ENCODE assay signal across 1 cellular context in the genomic region with DNA sequence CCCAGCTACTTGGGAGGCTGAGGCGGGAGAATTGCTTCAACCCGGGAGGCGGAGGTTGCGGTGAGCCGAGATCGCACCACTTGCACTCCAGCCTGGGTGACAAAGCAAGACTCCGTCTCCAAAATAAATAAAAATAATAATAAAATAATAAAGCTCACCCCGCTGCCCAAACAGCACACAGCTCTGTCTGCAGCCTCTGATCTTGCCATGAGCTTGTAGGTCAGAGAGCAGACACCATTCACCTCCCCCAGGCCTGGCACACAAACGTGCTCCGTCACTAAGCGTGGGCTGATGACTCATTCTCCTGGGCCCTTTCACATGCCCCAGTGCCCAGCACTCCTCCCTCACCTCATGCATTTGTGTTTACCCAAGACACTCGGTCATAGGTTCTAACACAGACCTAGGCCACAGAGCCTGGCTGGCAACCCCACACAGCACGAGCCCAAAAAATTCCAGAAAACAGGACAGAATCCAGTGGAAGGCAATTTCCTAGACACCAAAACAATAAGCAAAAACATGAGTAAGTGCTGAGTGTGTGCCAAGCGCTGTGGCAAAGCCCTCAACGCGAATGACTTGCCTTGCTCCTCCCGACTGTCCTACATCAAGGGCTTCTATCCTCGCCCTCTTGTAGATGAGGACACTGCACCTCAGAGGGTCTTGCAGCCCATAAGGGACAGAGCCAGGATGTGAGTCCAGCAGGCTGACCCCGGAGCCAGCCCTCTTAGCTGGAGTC.
TF ChIP-seq lines count a peak whose summit lies in the region.

No MANE protein-coding gene starts in this region.

TF ChIP-seq in HepG2, 621 proteins besides CTCF, POLR2A, EP300 and RAD21 (continued from another document and continues in another):
- TF ChIP-seq FUBP1 (CRISPR knock-in tag; IDR thresholded peaks at IDR 0.05; ENCODE audit: borderline replicate concordance) (no peak), JUNB (CRISPR knock-in tag; IDR thresholded peaks at IDR 0.05; ENCODE audit: borderline replicate concordance) (peak; percentile 95; the same call in 1 of the 2 replicates), PAF1 (CRISPR knock-in tag; IDR thresholded peaks at IDR 0.05) (no peak), SNRNP70 (IDR thresholded peaks at IDR 0.05; ENCODE audit: low read depth, low read length) (no peak), ZBED4 (CRISPR knock-in tag; IDR thresholded peaks at IDR 0.05; ENCODE audit: borderline replicate concordance) (peak; percentile 79; the same call in 1 of the 2 replicates), YEATS4 (CRISPR knock-in tag; IDR thresholded peaks at IDR 0.05; ENCODE audit: borderline replicate concordance) (peak; percentile 56; the same call in 1 of the 2 replicates), NFKBIZ (CRISPR knock-in tag; IDR thresholded peaks at IDR 0.05) (peak; percentile 79; the same call in 1 of the 2 replicates), HMGXB3 (CRISPR knock-in tag; IDR thresholded peaks at IDR 0.05; ENCODE audit: borderline replicate concordance) (peak; percentile 86), LBX2 (CRISPR knock-in tag; IDR thresholded peaks at IDR 0.05; ENCODE audit: borderline replicate concordance) (no peak), NCOA2 (CRISPR knock-in tag; IDR thresholded peaks at IDR 0.05) (peak; percentile 69), PRDM15 (CRISPR knock-in tag; IDR thresholded peaks at IDR 0.05) (no peak), FOXK1 (CRISPR knock-in tag; IDR thresholded peaks at IDR 0.05; ENCODE audit: borderline replicate concordance, low read depth) (peak; percentile 84; the same call in 1 of the 2 replicates), SALL1 (CRISPR knock-in tag; IDR thresholded peaks at IDR 0.05) (peak; percentile 96), KDM6A (CRISPR knock-in tag; IDR thresholded peaks at IDR 0.05; ENCODE audit: low read depth) (0 out of 2 replicates have a peak, but pooled peaks have one; percentile 29), DNMT1 (CRISPR knock-in tag; IDR thresholded peaks at IDR 0.05) (no peak), FOXA1 (IDR thresholded peaks at IDR 0.05) (0 out of 2 replicates have a peak, but pooled peaks have one; percentile 21), FOXA1 (CRISPR knock-in tag; IDR thresholded peaks at IDR 0.05) (peak; percentile 92), ZNF780A (CRISPR knock-in tag; IDR thresholded peaks at IDR 0.05) (no peak), MAZ (IDR thresholded peaks at IDR 0.05; ENCODE audit: borderline replicate concordance, low read depth, low read length) (peak; percentile 70), MAZ (CRISPR knock-in tag; IDR thresholded peaks at IDR 0.05; ENCODE audit: low read depth) (no peak), ZNF33B (CRISPR knock-in tag; IDR thresholded peaks at IDR 0.05) (no peak), EED (CRISPR knock-in tag; IDR thresholded peaks at IDR 0.05) (no peak), PITX1 (CRISPR knock-in tag; IDR thresholded peaks at IDR 0.05) (peak; percentile 58; the same call in 1 of the 2 replicates), PAWR (CRISPR knock-in tag; IDR thresholded peaks at IDR 0.05; ENCODE audit: borderline replicate concordance) (no peak), NBN (conservative IDR thresholded peaks at IDR 0.05) (no peak), ZNF251 (CRISPR knock-in tag; IDR thresholded peaks at IDR 0.05) (no peak), CEBPB (IDR thresholded peaks at IDR 0.05; ENCODE audit: borderline replicate concordance, low read depth, low read length) (no peak)
- TF ChIP-seq, protein P1, sequence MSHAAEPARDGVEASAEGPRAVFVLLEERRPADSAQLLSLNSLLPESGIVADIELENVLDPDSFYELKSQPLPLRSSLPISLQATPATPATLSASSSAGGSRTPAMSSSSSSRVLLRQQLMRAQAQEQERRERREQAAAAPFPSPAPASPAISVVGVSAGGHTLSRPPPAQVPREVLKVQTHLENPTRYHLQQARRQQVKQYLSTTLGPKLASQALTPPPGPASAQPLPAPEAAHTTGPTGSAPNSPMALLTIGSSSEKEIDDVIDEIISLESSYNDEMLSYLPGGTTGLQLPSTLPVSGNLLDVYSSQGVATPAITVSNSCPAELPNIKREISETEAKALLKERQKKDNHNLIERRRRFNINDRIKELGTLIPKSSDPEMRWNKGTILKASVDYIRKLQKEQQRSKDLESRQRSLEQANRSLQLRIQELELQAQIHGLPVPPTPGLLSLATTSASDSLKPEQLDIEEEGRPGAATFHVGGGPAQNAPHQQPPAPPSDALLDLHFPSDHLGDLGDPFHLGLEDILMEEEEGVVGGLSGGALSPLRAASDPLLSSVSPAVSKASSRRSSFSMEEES (CRISPR knock-in tag; IDR thresholded peaks at IDR 0.05): peak; percentile 87; the same call in 1 of the 2 replicates
- TF ChIP-seq, protein P2, sequence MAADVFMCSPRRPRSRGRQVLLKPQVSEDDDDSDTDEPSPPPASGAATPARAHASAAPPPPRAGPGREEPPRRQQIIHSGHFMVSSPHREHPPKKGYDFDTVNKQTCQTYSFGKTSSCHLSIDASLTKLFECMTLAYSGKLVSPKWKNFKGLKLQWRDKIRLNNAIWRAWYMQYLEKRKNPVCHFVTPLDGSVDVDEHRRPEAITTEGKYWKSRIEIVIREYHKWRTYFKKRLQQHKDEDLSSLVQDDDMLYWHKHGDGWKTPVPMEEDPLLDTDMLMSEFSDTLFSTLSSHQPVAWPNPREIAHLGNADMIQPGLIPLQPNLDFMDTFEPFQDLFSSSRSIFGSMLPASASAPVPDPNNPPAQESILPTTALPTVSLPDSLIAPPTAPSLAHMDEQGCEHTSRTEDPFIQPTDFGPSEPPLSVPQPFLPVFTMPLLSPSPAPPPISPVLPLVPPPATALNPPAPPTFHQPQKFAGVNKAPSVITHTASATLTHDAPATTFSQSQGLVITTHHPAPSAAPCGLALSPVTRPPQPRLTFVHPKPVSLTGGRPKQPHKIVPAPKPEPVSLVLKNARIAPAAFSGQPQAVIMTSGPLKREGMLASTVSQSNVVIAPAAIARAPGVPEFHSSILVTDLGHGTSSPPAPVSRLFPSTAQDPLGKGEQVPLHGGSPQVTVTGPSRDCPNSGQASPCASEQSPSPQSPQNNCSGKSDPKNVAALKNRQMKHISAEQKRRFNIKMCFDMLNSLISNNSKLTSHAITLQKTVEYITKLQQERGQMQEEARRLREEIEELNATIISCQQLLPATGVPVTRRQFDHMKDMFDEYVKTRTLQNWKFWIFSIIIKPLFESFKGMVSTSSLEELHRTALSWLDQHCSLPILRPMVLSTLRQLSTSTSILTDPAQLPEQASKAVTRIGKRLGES (CRISPR knock-in tag; IDR thresholded peaks at IDR 0.05; ENCODE audit: borderline replicate concordance): no peak
- TF ChIP-seq, protein P3, sequence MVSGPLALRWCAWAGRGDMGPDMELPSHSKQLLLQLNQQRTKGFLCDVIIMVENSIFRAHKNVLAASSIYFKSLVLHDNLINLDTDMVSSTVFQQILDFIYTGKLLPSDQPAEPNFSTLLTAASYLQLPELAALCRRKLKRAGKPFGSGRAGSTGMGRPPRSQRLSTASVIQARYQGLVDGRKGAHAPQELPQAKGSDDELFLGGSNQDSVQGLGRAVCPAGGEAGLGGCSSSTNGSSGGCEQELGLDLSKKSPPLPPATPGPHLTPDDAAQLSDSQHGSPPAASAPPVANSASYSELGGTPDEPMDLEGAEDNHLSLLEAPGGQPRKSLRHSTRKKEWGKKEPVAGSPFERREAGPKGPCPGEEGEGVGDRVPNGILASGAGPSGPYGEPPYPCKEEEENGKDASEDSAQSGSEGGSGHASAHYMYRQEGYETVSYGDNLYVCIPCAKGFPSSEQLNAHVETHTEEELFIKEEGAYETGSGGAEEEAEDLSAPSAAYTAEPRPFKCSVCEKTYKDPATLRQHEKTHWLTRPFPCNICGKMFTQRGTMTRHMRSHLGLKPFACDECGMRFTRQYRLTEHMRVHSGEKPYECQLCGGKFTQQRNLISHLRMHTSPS (CRISPR knock-in tag; IDR thresholded peaks at IDR 0.05; ENCODE audit: low read depth): peak; percentile 100
